ENCODE assay signal across 11 cellular contexts in the genomic region with DNA sequence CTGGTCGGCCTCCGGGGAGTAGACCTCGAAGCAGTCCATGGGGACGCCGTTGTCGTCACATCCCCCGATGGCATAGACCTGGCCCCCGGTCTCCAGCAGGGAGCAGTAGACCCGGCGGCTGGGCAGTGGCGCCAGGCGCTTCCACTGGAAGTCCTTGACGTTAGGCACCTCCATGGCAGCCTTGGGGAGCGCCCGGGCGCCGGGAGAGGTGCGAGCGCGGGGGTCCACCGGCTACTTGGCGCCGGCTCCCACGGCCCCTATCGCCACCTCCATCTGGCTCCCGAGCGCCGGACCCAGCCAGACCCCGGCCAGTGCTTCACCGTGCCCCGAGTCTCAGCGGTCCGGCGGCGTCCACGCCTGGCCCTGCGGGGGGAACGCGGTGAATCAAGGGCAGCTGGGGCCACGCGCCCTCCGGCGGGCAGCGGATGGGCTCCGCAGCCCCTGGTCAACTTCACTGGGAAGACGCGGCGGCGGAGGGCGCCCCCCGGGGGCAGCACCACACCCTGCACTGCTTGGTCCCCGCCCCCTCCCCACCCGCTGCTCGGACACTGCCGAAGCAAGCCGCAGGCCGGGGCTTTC. TPM values are rescaled to one million over a fixed set of nuclear protein-coding genes. Genes with fewer than 3 reads are reported as not detected.
A peak's percentile ranks its signal among the peaks of the same experiment; 100 is the strongest.
DNase-seq lines count a peak whose midpoint lies in the region; ATAC-seq, FAIRE-seq and TF ChIP-seq lines count a peak whose summit lies in the region.
"Had no signal": no experiment of that assay in that cellular context is flagged by ENCODE, and none has a peak within 500 bp of the region (broad histone marks: within the 10 kb centered on the region; RNA-seq: fewer than 3 reads in every experiment).

No MANE protein-coding gene starts in this region.

- peak; percentile 56 for DNase-seq in NCI-H82 (lab: John Stamatoyannopoulos, UW)
- DNase-seq in NCI-H82 treated with DMSO at 0.1 percent for 48 hours (lab: John Stamatoyannopoulos, UW; ENCODE audit: unreplicated experiment), result no peak
- DNase-seq in astrocyte (ENCODE audit: low read depth), result no peak
- DNase-seq in iPS-NIHi7 (ENCODE audit: extremely low spot score), result peak; percentile 63
- peak; percentile 23 for DNase-seq in stimulated activated naive CD8-positive, alpha-beta T cell treated with anti-CD3 and anti-CD28 coated beads, Interleukin-15, Interleukin-2, amounts not matched to agents 100 U/mL and 50 U/mL, for 24 hours
- DNase-seq in SKM-1 treated with dmso at 0.1 percent for 144 hours (lab: John Stamatoyannopoulos, UW; ENCODE audit: unreplicated experiment), result no peak
- DNase-seq in omental fat pad (ENCODE audit: low spot score), result no peak
- DNase-seq: AML-193 had no signal

- H2AFZ ChIP-seq in astrocyte (ENCODE audit: low read depth, low read length), result peak overlapping the region; percentile 47

- no peak overlapping the region for H3K27ac ChIP-seq in astrocyte (ENCODE audit: low read depth, low read length)
- H3K27ac ChIP-seq: SJSA1 had no signal

- H3K27me3 Mint-ChIP-seq in astrocyte (ENCODE audit: low read depth, unreplicated experiment), result peaks cover 29% of the 10 kb centered on the region

- H4K20me1 ChIP-seq in astrocyte (ENCODE audit: insufficient read depth, low read length), result no peaks in the 10 kb centered on the region

- H3K4me2 ChIP-seq in astrocyte (ENCODE audit: low read length), result peak overlapping the region; percentile 84

- H3K27me3 ChIP-seq in astrocyte (ENCODE audit: insufficient read depth, low read length), result peaks cover 20% of the 10 kb centered on the region

- no peaks in the 10 kb centered on the region for H3K36me3 Mint-ChIP-seq in astrocyte (ENCODE audit: low read depth, unreplicated experiment)

- H3K79me2 ChIP-seq in astrocyte (ENCODE audit: insufficient read depth, low read length), result no peaks in the 10 kb centered on the region

- no peak for FAIRE-seq in astrocyte (lab: Jason Lieb, UNC)

- H3K4me1 Mint-ChIP-seq in astrocyte (ENCODE audit: low read depth, unreplicated experiment), result peaks cover 11% of the 10 kb centered on the region

- peaks cover 8% of the 10 kb centered on the region for H3K4me1 ChIP-seq in astrocyte (ENCODE audit: insufficient read depth, low read length)

- no peak for TF ChIP-seq CTCF in astrocyte (IDR thresholded peaks at IDR 0.05; ENCODE audit: insufficient read depth, low read depth, low read length)
- TF ChIP-seq CTCF in omental fat pad (IDR thresholded peaks at IDR 0.05), result no peak

- H3K36me3 ChIP-seq in astrocyte (ENCODE audit: insufficient read depth, low read length), result no peaks in the 10 kb centered on the region
- H3K36me3 ChIP-seq: SJSA1 had no signal

- H3K9me3 Mint-ChIP-seq in astrocyte (ENCODE audit: unreplicated experiment), result no peaks in the 10 kb centered on the region

- H3K9ac ChIP-seq in astrocyte (ENCODE audit: low read length), result no peak overlapping the region

- H3K9me3 ChIP-seq in astrocyte (ENCODE audit: insufficient read depth, low read depth, low read length), result no peaks in the 10 kb centered on the region
- H3K9me3 ChIP-seq: SJSA1 had no signal

- H3K4me3 ChIP-seq in astrocyte (ENCODE audit: insufficient read depth, low read depth, low read length), result peak overlapping the region; percentile 28
- H3K4me3 ChIP-seq: SJSA1 had no signal

- H3K27ac Mint-ChIP-seq in astrocyte (ENCODE audit: unreplicated experiment), result no peak overlapping the region

- ATAC-seq in stimulated activated naive CD8-positive, alpha-beta T cell treated with anti-CD3 and anti-CD28 coated beads, Interleukin-15, Interleukin-2, amounts not matched to agents 100 U/mL and 50 U/mL, for 24 hours, result no peak
- no peak for ATAC-seq in HG03457 (IDR thresholded peaks at IDR 0.05; ENCODE audit: unreplicated experiment)
- ATAC-seq in omental fat pad (ENCODE audit: low FRiP score), result no peak

- H3K4me3 Mint-ChIP-seq in astrocyte (ENCODE audit: unreplicated experiment), result no peak overlapping the region

RNA-seq across cellular contexts. Expression of a gene that starts 13.2 kb away (rescaled TPM):
- 0.39 and 0.50 TPM in 2 replicates for total RNA-seq in astrocyte
- total RNA-seq in omental fat pad, result not detected
- total RNA-seq: H4, SJSA1 had no signal

RNA-seq across cellular contexts. Expression of a gene that starts 22.0 kb away (rescaled TPM):
- total RNA-seq in astrocyte, result 35.3 and 49.4 TPM in 2 replicates
- total RNA-seq in omental fat pad, result 1 to 10 TPM; 1.1 to 5.4 (median 3.2) TPM

Comparison
In these comparisons a context has a peak if more than half of its experiments do, and no peak if none do; other contexts are left out.
1. DNase-seq: peak in NCI-H82 (single experiment), iPS-NIHi7 (single experiment) and stimulated activated naive CD8-positive, alpha-beta T cell treated with anti-CD3 and anti-CD28 coated beads, Interleukin-15, Interleukin-2, amounts not matched to agents 100 U/mL and 50 U/mL, for 24 hours (single experiment); none in NCI-H82 treated with DMSO at 0.1 percent for 48 hours (single experiment), astrocyte (single experiment), SKM-1 treated with dmso at 0.1 percent for 144 hours (single experiment) and omental fat pad (single experiment).